Comparison of ENCODE assay signal across 16 cellular contexts in genomic region chr5:95281211-95281610, GRCh38. TPM values are rescaled to one million over a fixed set of nuclear protein-coding genes. Genes with fewer than 3 reads are reported as not detected.
DNase-seq lines count a peak whose midpoint lies in the region; ATAC-seq and TF ChIP-seq lines count a peak whose summit lies in the region.
"Had no signal": no experiment of that assay in that cellular context is flagged by ENCODE, and none has a peak within 500 bp of the region (broad histone marks: within the 10 kb centered on the region; RNA-seq: fewer than 3 reads in every experiment).

No MANE protein-coding gene starts in this region.

- 0 out of 2 replicates have a peak, but pooled peaks cover 4% of the 10 kb centered on the region for H3K9me3 Mint-ChIP-seq in WTC11
- H3K9me3 Mint-ChIP-seq: activated naive CD4-positive, alpha-beta T cell treated with anti-CD3 and anti-CD28 coated beads, Interleukin-2, amount 10 ng/mL, durations not matched to agents 7 days and 5 days; neural crest cell; T-helper 2 cell treated with Interferon-gamma antibody and Interleukin-4, amounts not matched to agents 5 μg/mL and 100 μg/mL, for 36 hours had no signal

- H3K4me1 Mint-ChIP-seq in WTC11: peaks cover 47% of the 10 kb centered on the region

- TF ChIP-seq CTCF in HEK293 (tag by site-specific recombination; IDR thresholded peaks at IDR 0.05): no peak
- TF ChIP-seq CTCF in WTC11 (IDR thresholded peaks at IDR 0.05): no peak

- H3K4me3 ChIP-seq in HEK293 (ENCODE audit: low read depth, low read length): no peak overlapping the region

- peak; percentile 23 for DNase-seq in AG08396 (ENCODE audit: low spot score)
- peak; percentile 21 for DNase-seq in WTC11 (ENCODE audit: low spot score)
- DNase-seq in inferior parietal cortex (ENCODE audit: extremely low spot score): peak; percentile 29
- DNase-seq in stimulated activated CD4-positive, alpha-beta T cell treated with anti-CD3 and anti-CD28 coated beads, Interleukin-12 subunit alpha, Interleukin-12 subunit beta, amount 100 ng/mL, for 4 hours: no peak
- DNase-seq in NCI-H187 treated with DMSO at 0.1 percent for 48 hours (lab: John Stamatoyannopoulos, UW): no peak
- no peak for DNase-seq in 8988T
- no peak for DNase-seq in Ammon's horn (ENCODE audit: low spot score)
- DNase-seq: activated CD8-positive, alpha-beta T cell treated with anti-CD3 and anti-CD28 coated beads, Interleukin-2, amount 10 ng/mL, durations not matched to agents 7 days and 5 days; activated naive CD4-positive, alpha-beta T cell treated with anti-CD3 and anti-CD28 coated beads, Interleukin-2, amount 10 ng/mL, durations not matched to agents 7 days and 5 days; BE2C; left ventricle myocardium superior; NCI-H2081 had no signal

- H3K4me3 Mint-ChIP-seq in WTC11: peak overlapping the region; percentile 37; the same call in 1 of the 2 replicates
- H3K4me3 Mint-ChIP-seq: activated CD8-positive, alpha-beta T cell treated with anti-CD3 and anti-CD28 coated beads, Interleukin-2, amount 10 ng/mL, durations not matched to agents 7 days and 5 days; activated naive CD4-positive, alpha-beta T cell treated with anti-CD3 and anti-CD28 coated beads, Interleukin-2, amount 10 ng/mL, durations not matched to agents 7 days and 5 days; T-helper 2 cell treated with Interferon-gamma antibody and Interleukin-4, amounts not matched to agents 5 μg/mL and 100 μg/mL, for 36 hours had no signal

- H3K36me3 ChIP-seq in HEK293 (ENCODE audit: control insufficient read depth in 2 of 2, insufficient read depth in 1 of 2, low read length in 2 of 2): no peaks in the 10 kb centered on the region
- H3K36me3 ChIP-seq: BE2C had no signal

- peaks cover 16% of the 10 kb centered on the region for H3K27me3 Mint-ChIP-seq in WTC11 (ENCODE audit: low read depth)

- H3K27ac ChIP-seq in HEK293 (ENCODE audit: extremely low read depth, low read depth, low read length): no peak overlapping the region

- no peaks in the 10 kb centered on the region for H3K36me3 Mint-ChIP-seq in WTC11
- H3K36me3 Mint-ChIP-seq: activated naive CD4-positive, alpha-beta T cell treated with anti-CD3 and anti-CD28 coated beads, Interleukin-2, amount 10 ng/mL, durations not matched to agents 7 days and 5 days had no signal

- POLR2A ChIA-PET in HEK293 (lab: Yijun Ruan, JAX) (no interaction called here), WTC11 (lab: Charles Lee) (no interaction called here)

- H3K9me3 ChIP-seq in HEK293 (ENCODE audit: control insufficient read depth, insufficient read depth, low read depth, low read length): no peaks in the 10 kb centered on the region
- H3K9me3 ChIP-seq: BE2C had no signal

- peak; percentile 68 for ATAC-seq in WTC11
- ATAC-seq: activated CD8-positive, alpha-beta T cell treated with anti-CD3 and anti-CD28 coated beads, Interleukin-2, amount 10 ng/mL, durations not matched to agents 7 days and 5 days; left ventricle myocardium superior; Panc1 had no signal

- CTCF ChIA-PET in HEK293 (lab: Yijun Ruan, JAX) (interaction anchor here (0.7 to 1.2 kb wide), 3 partner anchors 159 to 574 kb away, joined by 3 to 4 read pairs (median 3); no protein-coding TSS in a partner anchor), WTC11 (lab: Charles Lee) (interaction anchor here (1.4 kb wide), 1 partner anchor 313 kb away, joined by 8 read pairs; no protein-coding TSS in a partner anchor)

- H3K27ac Mint-ChIP-seq in WTC11: peak overlapping the region; percentile 84
- H3K27ac Mint-ChIP-seq: activated CD8-positive, alpha-beta T cell treated with anti-CD3 and anti-CD28 coated beads, Interleukin-2, amount 10 ng/mL, durations not matched to agents 7 days and 5 days; activated naive CD4-positive, alpha-beta T cell treated with anti-CD3 and anti-CD28 coated beads, Interleukin-2, amount 10 ng/mL, durations not matched to agents 7 days and 5 days; T-helper 2 cell treated with Interferon-gamma antibody and Interleukin-4, amounts not matched to agents 5 μg/mL and 100 μg/mL, for 36 hours had no signal

- H3K4me1 ChIP-seq in HEK293 (ENCODE audit: control insufficient read depth, insufficient read depth, low read length): no peaks in the 10 kb centered on the region; the same call in 1 of the 2 replicates
- H3K4me1 ChIP-seq: BE2C had no signal

TF ChIP-seq in HEK293, 187 proteins besides CTCF, POLR2A, EP300 and RAD21:
- TF ChIP-seq PRDM1 (tag by site-specific recombination; IDR thresholded peaks at IDR 0.05): peak; percentile 64; the same call in 1 of the 2 replicates
- TF ChIP-seq ZNF366 (tag by site-specific recombination; conservative IDR thresholded peaks at IDR 0.05): 0 out of 2 replicates have a peak, but pooled peaks have one; percentile 21
- TF ChIP-seq ZBTB17 (tag by site-specific recombination; IDR thresholded peaks at IDR 0.05): peak; percentile 85
- no peak for TF ChIP-seq ZNF311 (tag by site-specific recombination; IDR thresholded peaks at IDR 0.05; ENCODE audit: borderline replicate concordance)
- 0 out of 2 replicates have a peak, but pooled peaks have one; percentile 34 for TF ChIP-seq ZNF24 (tag by site-specific recombination; IDR thresholded peaks at IDR 0.05)
- peak; percentile 78 for TF ChIP-seq ZNF660 (tag by site-specific recombination; IDR thresholded peaks at IDR 0.05)
- no peak for TF ChIP-seq KLF16 (tag by site-specific recombination; IDR thresholded peaks at IDR 0.05)
- TF ChIP-seq ZNF558 (tag by site-specific recombination; IDR thresholded peaks at IDR 0.05): no peak
- TF ChIP-seq ZBTB20 (tag by site-specific recombination; IDR thresholded peaks at IDR 0.05): peak; percentile 43; the same call in 1 of the 2 replicates
- peak; percentile 43; the same call in 1 of the 2 replicates for TF ChIP-seq ZNF394 (tag by site-specific recombination; IDR thresholded peaks at IDR 0.05; ENCODE audit: borderline replicate concordance)
- TF ChIP-seq ZNF335 (tag by site-specific recombination; conservative IDR thresholded peaks at IDR 0.05): peak; percentile 42; the same call in 1 of the 2 replicates
- TF ChIP-seq TRIM28 (IDR thresholded peaks at IDR 0.05; ENCODE audit: borderline replicate concordance, low read length): no peak
- peak; percentile 36; the same call in 1 of the 2 replicates for TF ChIP-seq ZBTB48 (tag by site-specific recombination; IDR thresholded peaks at IDR 0.05)

TF ChIP-seq in WTC11, 78 proteins besides CTCF, POLR2A, EP300 and RAD21 (continues in another document):
- TF ChIP-seq, protein P1, sequence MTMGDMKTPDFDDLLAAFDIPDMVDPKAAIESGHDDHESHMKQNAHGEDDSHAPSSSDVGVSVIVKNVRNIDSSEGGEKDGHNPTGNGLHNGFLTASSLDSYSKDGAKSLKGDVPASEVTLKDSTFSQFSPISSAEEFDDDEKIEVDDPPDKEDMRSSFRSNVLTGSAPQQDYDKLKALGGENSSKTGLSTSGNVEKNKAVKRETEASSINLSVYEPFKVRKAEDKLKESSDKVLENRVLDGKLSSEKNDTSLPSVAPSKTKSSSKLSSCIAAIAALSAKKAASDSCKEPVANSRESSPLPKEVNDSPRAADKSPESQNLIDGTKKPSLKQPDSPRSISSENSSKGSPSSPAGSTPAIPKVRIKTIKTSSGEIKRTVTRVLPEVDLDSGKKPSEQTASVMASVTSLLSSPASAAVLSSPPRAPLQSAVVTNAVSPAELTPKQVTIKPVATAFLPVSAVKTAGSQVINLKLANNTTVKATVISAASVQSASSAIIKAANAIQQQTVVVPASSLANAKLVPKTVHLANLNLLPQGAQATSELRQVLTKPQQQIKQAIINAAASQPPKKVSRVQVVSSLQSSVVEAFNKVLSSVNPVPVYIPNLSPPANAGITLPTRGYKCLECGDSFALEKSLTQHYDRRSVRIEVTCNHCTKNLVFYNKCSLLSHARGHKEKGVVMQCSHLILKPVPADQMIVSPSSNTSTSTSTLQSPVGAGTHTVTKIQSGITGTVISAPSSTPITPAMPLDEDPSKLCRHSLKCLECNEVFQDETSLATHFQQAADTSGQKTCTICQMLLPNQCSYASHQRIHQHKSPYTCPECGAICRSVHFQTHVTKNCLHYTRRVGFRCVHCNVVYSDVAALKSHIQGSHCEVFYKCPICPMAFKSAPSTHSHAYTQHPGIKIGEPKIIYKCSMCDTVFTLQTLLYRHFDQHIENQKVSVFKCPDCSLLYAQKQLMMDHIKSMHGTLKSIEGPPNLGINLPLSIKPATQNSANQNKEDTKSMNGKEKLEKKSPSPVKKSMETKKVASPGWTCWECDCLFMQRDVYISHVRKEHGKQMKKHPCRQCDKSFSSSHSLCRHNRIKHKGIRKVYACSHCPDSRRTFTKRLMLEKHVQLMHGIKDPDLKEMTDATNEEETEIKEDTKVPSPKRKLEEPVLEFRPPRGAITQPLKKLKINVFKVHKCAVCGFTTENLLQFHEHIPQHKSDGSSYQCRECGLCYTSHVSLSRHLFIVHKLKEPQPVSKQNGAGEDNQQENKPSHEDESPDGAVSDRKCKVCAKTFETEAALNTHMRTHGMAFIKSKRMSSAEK (CRISPR knock-in tag; IDR thresholded peaks at IDR 0.05; ENCODE audit: borderline replicate concordance): no peak
- TF ChIP-seq ZNF232 (CRISPR knock-in tag; IDR thresholded peaks at IDR 0.05): no peak
- TF ChIP-seq, protein P2, sequence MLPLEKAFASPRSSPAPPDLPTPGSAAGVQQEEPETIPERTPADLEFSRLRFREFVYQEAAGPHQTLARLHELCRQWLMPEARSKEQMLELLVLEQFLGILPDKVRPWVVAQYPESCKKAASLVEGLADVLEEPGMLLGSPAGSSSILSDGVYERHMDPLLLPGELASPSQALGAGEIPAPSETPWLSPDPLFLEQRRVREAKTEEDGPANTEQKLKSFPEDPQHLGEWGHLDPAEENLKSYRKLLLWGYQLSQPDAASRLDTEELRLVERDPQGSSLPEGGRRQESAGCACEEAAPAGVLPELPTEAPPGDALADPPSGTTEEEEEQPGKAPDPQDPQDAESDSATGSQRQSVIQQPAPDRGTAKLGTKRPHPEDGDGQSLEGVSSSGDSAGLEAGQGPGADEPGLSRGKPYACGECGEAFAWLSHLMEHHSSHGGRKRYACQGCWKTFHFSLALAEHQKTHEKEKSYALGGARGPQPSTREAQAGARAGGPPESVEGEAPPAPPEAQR (CRISPR knock-in tag; IDR thresholded peaks at IDR 0.05): no peak
- 0 out of 2 replicates have a peak, but pooled peaks have one; percentile 19 for TF ChIP-seq SP1 (CRISPR knock-in tag; conservative IDR thresholded peaks at IDR 0.05)

RNA-seq across cellular contexts. Expression of gene MCTP1, which starts 3.7 kb away (rescaled TPM):
- total RNA-seq in WTC11 (2021): 3.3 to 5.6 TPM (median 3.6 TPM) in 3 replicates

Comparison
In these comparisons a context has a peak if more than half of its experiments do, and no peak if none do; other contexts are left out.
1. DNase-seq: peak in AG08396 (single experiment), WTC11 (single experiment) and inferior parietal cortex (single experiment); none in stimulated activated CD4-positive, alpha-beta T cell treated with anti-CD3 and anti-CD28 coated beads, Interleukin-12 subunit alpha, Interleukin-12 subunit beta, amount 100 ng/mL, for 4 hours (single experiment), NCI-H187 treated with DMSO at 0.1 percent for 48 hours (single experiment), 8988T (single experiment) and Ammon's horn (single experiment).